ENCODE assay signal across 20 cellular contexts in genomic region chr6:85600713-85601313, GRCh38. TPM values are rescaled to one million over a fixed set of nuclear protein-coding genes. Genes with fewer than 3 reads are reported as not detected.
DNase-seq lines count a peak whose midpoint lies in the region; ATAC-seq and TF ChIP-seq lines count a peak whose summit lies in the region.
"Had no signal": no experiment of that assay in that cellular context is flagged by ENCODE, and none has a peak within 500 bp of the region (broad histone marks: within the 10 kb centered on the region; RNA-seq: fewer than 3 reads in every experiment).

No MANE protein-coding gene starts in this region.

- H3F3A ChIP-seq in GM23338 (replicated peaks; ENCODE audit: low read depth), result no peaks in the 10 kb centered on the region

- H3K4me3 Mint-ChIP-seq in activated CD8-positive, alpha-beta T cell treated with anti-CD3 and anti-CD28 coated beads for 36 hours, result no peak overlapping the region
- no peak overlapping the region for H3K4me3 Mint-ChIP-seq in activated CD8-positive, alpha-beta T cell treated with anti-CD3 and anti-CD28 coated beads, Interleukin-2, amount 10 ng/mL, durations not matched to agents 7 days and 5 days
- H3K4me3 Mint-ChIP-seq in GM23338 (no peak overlapping the region), WTC11 (no peak overlapping the region), memory B cell (no peak overlapping the region)
- H3K4me3 Mint-ChIP-seq: immature natural killer cell had no signal

- CTCF ChIA-PET in activated CD8-positive, alpha-beta T cell treated with anti-CD3 and anti-CD28 coated beads for 36 hours (lab: Charles Lee), result no interaction called here
- CTCF ChIA-PET in activated CD8-positive, alpha-beta T cell treated with anti-CD3 and anti-CD28 coated beads, Interleukin-2, amount 10 ng/mL, durations not matched to agents 7 days and 5 days (lab: Charles Lee), result interaction anchor here (1.0 to 1.5 kb wide), 3 partner anchors 11 to 246 kb away, joined by 3 to 5 read pairs (median 3); no protein-coding TSS in a partner anchor
- CTCF ChIA-PET in WTC11 (lab: Charles Lee), result no interaction called here

- H3K27ac ChIP-seq in GM23338 (ENCODE audit: low read depth), result 0 out of 2 replicates have a peak overlapping the region, but pooled peaks have one; percentile 20
- H3K27ac ChIP-seq: heart left ventricle, KMS-11, pancreas, VCaP had no signal

- H3K27me3 ChIP-seq in GM23338 (ENCODE audit: insufficient read depth), result peaks cover 3% of the 10 kb centered on the region; the same call in 1 of the 2 replicates
- H3K27me3 ChIP-seq: heart left ventricle, pancreas had no signal

- no peaks in the 10 kb centered on the region; the same call in 1 of the 2 replicates for H4K20me1 ChIP-seq in GM23338 (replicated peaks; ENCODE audit: insufficient read depth)

- H3K4me3 ChIP-seq in GM23338, result no peak overlapping the region
- H3K4me3 ChIP-seq: HAP-1, heart left ventricle, pancreas had no signal

- POLR2A ChIA-PET in activated CD8-positive, alpha-beta T cell treated with anti-CD3 and anti-CD28 coated beads for 36 hours (lab: Charles Lee), result interaction anchor here (1.2 to 2.0 kb wide), 2 partner anchors 69 to 78 kb away, joined by 3 to 8 read pairs; no protein-coding TSS in a partner anchor
- POLR2A ChIA-PET in activated CD8-positive, alpha-beta T cell treated with anti-CD3 and anti-CD28 coated beads, Interleukin-2, amount 10 ng/mL, durations not matched to agents 7 days and 5 days (lab: Charles Lee), result interaction anchor here (0.7 to 0.8 kb wide), 2 partner anchors 8 to 42 kb away, joined by 3 read pairs; partner anchors contain the start of gene SYNCRIP
- POLR2A ChIA-PET in WTC11 (lab: Charles Lee), result interaction anchor here (0.5 to 0.6 kb wide), 2 partner anchors 29 to 39 kb away, joined by 3 to 4 read pairs; no protein-coding TSS in a partner anchor

- intact Hi-C loops in activated CD8-positive, alpha-beta T cell treated with anti-CD3 and anti-CD28 coated beads for 36 hours (cut with micrococcal nuclease), result no loop called here

- H3K79me2 ChIP-seq in GM23338 (replicated peaks; ENCODE audit: insufficient read depth), result no peaks in the 10 kb centered on the region

- peak; percentile 13 for ATAC-seq in activated CD8-positive, alpha-beta T cell treated with anti-CD3 and anti-CD28 coated beads for 36 hours
- ATAC-seq in activated CD8-positive, alpha-beta T cell treated with anti-CD3 and anti-CD28 coated beads, Interleukin-2, amount 10 ng/mL, durations not matched to agents 7 days and 5 days, result no peak
- ATAC-seq in GM23338 (no peak), WTC11 (peak; percentile 11), memory B cell (ENCODE audit: low read depth) (no peak), GM19397 (IDR thresholded peaks at IDR 0.05; ENCODE audit: unreplicated experiment) (no peak)
- ATAC-seq: heart left ventricle had no signal

- no peaks in the 10 kb centered on the region for H3K9me3 Mint-ChIP-seq in activated CD8-positive, alpha-beta T cell treated with anti-CD3 and anti-CD28 coated beads for 36 hours
- no peaks in the 10 kb centered on the region for H3K9me3 Mint-ChIP-seq in activated CD8-positive, alpha-beta T cell treated with anti-CD3 and anti-CD28 coated beads, Interleukin-2, amount 10 ng/mL, durations not matched to agents 7 days and 5 days (ENCODE audit: insufficient read depth)
- H3K9me3 Mint-ChIP-seq in GM23338, result no peaks in the 10 kb centered on the region
- H3K9me3 Mint-ChIP-seq in WTC11, result no peaks in the 10 kb centered on the region
- H3K9me3 Mint-ChIP-seq in memory B cell, result no peaks in the 10 kb centered on the region
- H3K9me3 Mint-ChIP-seq: CD4-positive, CD25-positive, alpha-beta regulatory T cell; immature natural killer cell had no signal

- no peak for DNase-seq in activated CD8-positive, alpha-beta T cell treated with anti-CD3 and anti-CD28 coated beads for 36 hours
- DNase-seq in activated CD8-positive, alpha-beta T cell treated with anti-CD3 and anti-CD28 coated beads, Interleukin-2, amount 10 ng/mL, durations not matched to agents 7 days and 5 days, result no peak
- DNase-seq in GM23338 (ENCODE audit: low spot score), result no peak
- no peak for DNase-seq in WTC11 (ENCODE audit: low spot score)
- no peak for DNase-seq in memory B cell (ENCODE audit: low spot score in 2 of 2)
- no peak for DNase-seq in stimulated activated CD4-positive, alpha-beta T cell treated with anti-CD3 and anti-CD28 coated beads, Interleukin-15, amount 100 ng/mL, for 24 hours
- no peak for DNase-seq in effector CD4-positive, alpha-beta T cell
- DNase-seq: activated CD4-positive, alpha-beta T cell treated with anti-CD3 and anti-CD28 coated beads, Interleukin-2, amount 50 U/mL, for 48 hours; CD4-positive, CD25-positive, alpha-beta regulatory T cell; effector CD8-positive, alpha-beta T cell; EL; immature natural killer cell; NCI-H1092 treated with DMSO at 0.1 percent for 48 hours; NCI-H2171; pancreas had no signal

- no peaks in the 10 kb centered on the region for H3K4me1 ChIP-seq in GM23338 (ENCODE audit: insufficient read depth)
- H3K4me1 ChIP-seq: HAP-1, heart left ventricle, pancreas had no signal

- peaks cover 18% of the 10 kb centered on the region for H3K36me3 Mint-ChIP-seq in activated CD8-positive, alpha-beta T cell treated with anti-CD3 and anti-CD28 coated beads for 36 hours (ENCODE audit: low read depth)
- peaks cover 27% of the 10 kb centered on the region for H3K36me3 Mint-ChIP-seq in activated CD8-positive, alpha-beta T cell treated with anti-CD3 and anti-CD28 coated beads, Interleukin-2, amount 10 ng/mL, durations not matched to agents 7 days and 5 days (ENCODE audit: low read depth)
- H3K36me3 Mint-ChIP-seq in GM23338 (ENCODE audit: low read depth) (no peaks in the 10 kb centered on the region), WTC11 (no peaks in the 10 kb centered on the region), memory B cell (peaks cover 4% of the 10 kb centered on the region)
- H3K36me3 Mint-ChIP-seq: CD4-positive, CD25-positive, alpha-beta regulatory T cell; immature natural killer cell had no signal

- H3K4me2 ChIP-seq in GM23338, result no peak overlapping the region
- H3K4me2 ChIP-seq: KMS-11 had no signal

- H3K27ac Mint-ChIP-seq in activated CD8-positive, alpha-beta T cell treated with anti-CD3 and anti-CD28 coated beads for 36 hours, result peak overlapping the region; percentile 2
- H3K27ac Mint-ChIP-seq in activated CD8-positive, alpha-beta T cell treated with anti-CD3 and anti-CD28 coated beads, Interleukin-2, amount 10 ng/mL, durations not matched to agents 7 days and 5 days, result no peak overlapping the region
- H3K27ac Mint-ChIP-seq in GM23338 (no peak overlapping the region), WTC11 (peak overlapping the region; percentile 55), memory B cell (peak overlapping the region; percentile 49)
- H3K27ac Mint-ChIP-seq: CD4-positive, CD25-positive, alpha-beta regulatory T cell had no signal

- no peaks in the 10 kb centered on the region for H3K27me3 Mint-ChIP-seq in activated CD8-positive, alpha-beta T cell treated with anti-CD3 and anti-CD28 coated beads for 36 hours
- no peaks in the 10 kb centered on the region for H3K27me3 Mint-ChIP-seq in activated CD8-positive, alpha-beta T cell treated with anti-CD3 and anti-CD28 coated beads, Interleukin-2, amount 10 ng/mL, durations not matched to agents 7 days and 5 days (ENCODE audit: low read depth)
- peaks cover 4% of the 10 kb centered on the region for H3K27me3 Mint-ChIP-seq in GM23338 (ENCODE audit: insufficient read depth, low read depth, poor library complexity)
- H3K27me3 Mint-ChIP-seq in WTC11 (ENCODE audit: low read depth), result peaks cover 4% of the 10 kb centered on the region
- H3K27me3 Mint-ChIP-seq in memory B cell, result no peaks in the 10 kb centered on the region
- H3K27me3 Mint-ChIP-seq: CD4-positive, CD25-positive, alpha-beta regulatory T cell had no signal

- H3K9me2 ChIP-seq in GM23338 (ENCODE audit: insufficient read depth), result no peaks in the 10 kb centered on the region

- no peak overlapping the region for H2AFZ ChIP-seq in GM23338

- no peak for TF ChIP-seq CTCF in activated CD8-positive, alpha-beta T cell treated with anti-CD3 and anti-CD28 coated beads for 36 hours (IDR thresholded peaks at IDR 0.05)
- no peak for TF ChIP-seq CTCF in GM23338 (conservative IDR thresholded peaks at IDR 0.05; ENCODE audit: low read depth in 2 of 2)
- no peak for TF ChIP-seq CTCF in WTC11 (IDR thresholded peaks at IDR 0.05)

- no peaks in the 10 kb centered on the region for H3K36me3 ChIP-seq in GM23338 (ENCODE audit: insufficient read depth)
- H3K36me3 ChIP-seq: HAP-1 had no signal

- H3K4me1 Mint-ChIP-seq in activated CD8-positive, alpha-beta T cell treated with anti-CD3 and anti-CD28 coated beads for 36 hours (ENCODE audit: low read depth), result no peaks in the 10 kb centered on the region
- no peaks in the 10 kb centered on the region for H3K4me1 Mint-ChIP-seq in activated CD8-positive, alpha-beta T cell treated with anti-CD3 and anti-CD28 coated beads, Interleukin-2, amount 10 ng/mL, durations not matched to agents 7 days and 5 days (ENCODE audit: low read depth)
- H3K4me1 Mint-ChIP-seq in GM23338 (peaks cover 11% of the 10 kb centered on the region; the same call in 2 of the 3 replicates), WTC11 (peaks cover 5% of the 10 kb centered on the region), memory B cell (peaks cover 4% of the 10 kb centered on the region)

TF ChIP-seq in WTC11, 78 proteins besides CTCF, POLR2A, EP300 and RAD21 (continues in another document):
- TF ChIP-seq, protein P1, sequence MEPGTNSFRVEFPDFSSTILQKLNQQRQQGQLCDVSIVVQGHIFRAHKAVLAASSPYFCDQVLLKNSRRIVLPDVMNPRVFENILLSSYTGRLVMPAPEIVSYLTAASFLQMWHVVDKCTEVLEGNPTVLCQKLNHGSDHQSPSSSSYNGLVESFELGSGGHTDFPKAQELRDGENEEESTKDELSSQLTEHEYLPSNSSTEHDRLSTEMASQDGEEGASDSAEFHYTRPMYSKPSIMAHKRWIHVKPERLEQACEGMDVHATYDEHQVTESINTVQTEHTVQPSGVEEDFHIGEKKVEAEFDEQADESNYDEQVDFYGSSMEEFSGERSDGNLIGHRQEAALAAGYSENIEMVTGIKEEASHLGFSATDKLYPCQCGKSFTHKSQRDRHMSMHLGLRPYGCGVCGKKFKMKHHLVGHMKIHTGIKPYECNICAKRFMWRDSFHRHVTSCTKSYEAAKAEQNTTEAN (CRISPR knock-in tag; IDR thresholded peaks at IDR 0.05), result no peak

RNA-seq across cellular contexts. Expression of gene SNX14, which starts 7.2 kb away (rescaled TPM):
- total RNA-seq in activated CD8-positive, alpha-beta T cell treated with anti-CD3 and anti-CD28 coated beads for 36 hours, result 10 to 100 TPM; 53.9 to 54.1 TPM
- total RNA-seq in activated CD8-positive, alpha-beta T cell treated with anti-CD3 and anti-CD28 coated beads, Interleukin-2, amount 10 ng/mL, durations not matched to agents 7 days and 5 days, result 10 to 100 TPM; 50.1 to 50.3 TPM
- total RNA-seq in GM23338 (2014; rRNA removed; shearing (Covaris generic)), result 32.0 and 39.4 TPM in 2 replicates
- polyA plus RNA-seq in GM23338 (2016; fragmentation: Nextera tagmentation; extraction: Ambion mirVana), result 19.9 and 23.1 TPM in 2 replicates
- 34.3 to 42.6 TPM (median 36.4 TPM) in 3 replicates for total RNA-seq in WTC11 (2021)

RNA-seq across cellular contexts. Expression of gene SYNCRIP, which starts 41.9 kb away (rescaled TPM):
- total RNA-seq in activated CD8-positive, alpha-beta T cell treated with anti-CD3 and anti-CD28 coated beads for 36 hours, result 100 to 1,000 TPM; 167 to 179 TPM
- total RNA-seq in activated CD8-positive, alpha-beta T cell treated with anti-CD3 and anti-CD28 coated beads, Interleukin-2, amount 10 ng/mL, durations not matched to agents 7 days and 5 days, result 100 to 1,000 TPM; 136 to 137 TPM
- total RNA-seq in GM23338 (2014; rRNA removed; shearing (Covaris generic)), result 163 and 169 TPM in 2 replicates
- 149 and 164 TPM in 2 replicates for polyA plus RNA-seq in GM23338 (2016; fragmentation: Nextera tagmentation; extraction: Ambion mirVana)
- 139 to 150 TPM (median 144 TPM) in 3 replicates for total RNA-seq in WTC11 (2021)

Comparison
In these comparisons a context has a peak if more than half of its experiments do, and no peak if none do; other contexts are left out.
1. ATAC-seq: peak in activated CD8-positive, alpha-beta T cell treated with anti-CD3 and anti-CD28 coated beads for 36 hours (single experiment) and WTC11 (single experiment); none in activated CD8-positive, alpha-beta T cell treated with anti-CD3 and anti-CD28 coated beads, Interleukin-2, amount 10 ng/mL, durations not matched to agents 7 days and 5 days (single experiment), GM23338 (single experiment), memory B cell (single experiment) and GM19397 (single experiment).
2. H3K27ac Mint-ChIP-seq: peak in activated CD8-positive, alpha-beta T cell treated with anti-CD3 and anti-CD28 coated beads for 36 hours (single experiment), WTC11 (single experiment) and memory B cell (single experiment); none in activated CD8-positive, alpha-beta T cell treated with anti-CD3 and anti-CD28 coated beads, Interleukin-2, amount 10 ng/mL, durations not matched to agents 7 days and 5 days (single experiment) and GM23338 (single experiment).